ENCODE assay signal across 22 cellular contexts in the genomic region with DNA sequence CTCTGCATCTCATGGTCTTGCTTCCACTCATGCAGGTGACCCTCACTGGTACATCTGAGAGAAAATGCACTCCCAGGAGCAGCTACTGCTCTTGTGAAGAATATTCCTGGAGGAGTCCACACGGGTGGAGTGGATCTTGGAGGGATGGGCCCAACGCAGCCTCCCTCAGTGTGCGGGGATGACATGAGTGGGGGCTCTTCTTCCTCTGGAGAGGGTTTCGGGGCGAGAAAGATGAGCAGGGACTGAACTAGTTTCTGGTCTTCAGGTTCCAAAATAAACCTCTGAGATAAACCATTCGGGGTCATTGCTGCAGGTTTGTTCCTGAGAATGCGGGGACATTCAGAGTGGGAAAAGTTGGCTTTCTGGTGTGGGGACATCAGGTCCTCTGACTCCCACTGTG.
"Had no signal": no experiment of that assay in that cellular context is flagged by ENCODE, and none has a peak within 500 bp of the region (broad histone marks: within the 10 kb centered on the region; RNA-seq: fewer than 3 reads in every experiment).

No MANE protein-coding gene starts in this region.

- H3K4me2 ChIP-seq: neural progenitor cell had no signal

- H3K79me2 ChIP-seq: parathyroid adenoma had no signal

- H3K36me3 ChIP-seq: gastrocnemius medialis, lower lobe of right lung, neural progenitor cell, right atrium auricular region, spleen, suprapubic skin had no signal

- ATAC-seq: esophagus mucosa; gastrocnemius medialis; left ventricle myocardium superior; lower lobe of right lung; mucosa of descending colon; sciatic nerve; stimulated activated memory B cell treated with anti-CD40 and anti-IgM and Interleukin-4, amounts not matched to agents 10 μg/mL and 1 μg/mL and 100 μg/mL, for 72 hours; stimulated activated naive CD8-positive, alpha-beta T cell treated with anti-CD3 and anti-CD28 coated beads, Interleukin-15, Interleukin-2, amounts not matched to agents 100 U/mL and 50 U/mL, for 24 hours had no signal

- H3K27ac ChIP-seq: dorsolateral prefrontal cortex, epithelial cell of prostate, lower lobe of right lung, neural progenitor cell, parathyroid adenoma, right atrium auricular region, spleen, suprapubic skin had no signal

- H3K9me3 ChIP-seq: gastrocnemius medialis, lower lobe of right lung, mucosa of descending colon, right atrium auricular region, spleen, suprapubic skin had no signal

- H3K9ac ChIP-seq: neural progenitor cell, parathyroid adenoma had no signal

- H3K27me3 ChIP-seq: gastrocnemius medialis, neural progenitor cell, right atrium auricular region, spleen, suprapubic skin had no signal

- H3K4me3 ChIP-seq: dorsolateral prefrontal cortex, gastrocnemius medialis, lower lobe of right lung, mucosa of descending colon, neural progenitor cell, right atrium auricular region, spleen, suprapubic skin had no signal

- H2AFZ ChIP-seq: neural progenitor cell, parathyroid adenoma had no signal

- H3K4me1 ChIP-seq: parathyroid adenoma had no signal

- DNase-seq: cerebellar nuclear complex; dorsolateral prefrontal cortex; effector CD4-positive, alpha-beta T cell; endodermal cell; foreskin fibroblast; gastrocnemius medialis; head of caudate nucleus; left ventricle myocardium superior; lower lobe of right lung; mucosa of descending colon; naive B cell; spleen; stimulated activated CD4-positive, alpha-beta T cell treated with anti-CD3 and anti-CD28 coated beads, Interleukin-4, amount 100 ng/mL, for 4 hours; stimulated activated naive CD8-positive, alpha-beta T cell treated with anti-CD3 and anti-CD28 coated beads, Interleukin-15, Interleukin-2, amounts not matched to agents 100 U/mL and 50 U/mL, for 24 hours had no signal
